ENCODE assay signal across 1 cellular context in genomic region chr12:56146492-56147460, GRCh38.
TF ChIP-seq lines count a peak whose summit lies in the region.

No MANE protein-coding gene starts in this region.

TF ChIP-seq in SK-N-SH, 30 proteins besides CTCF, POLR2A, EP300 and RAD21:
- TF ChIP-seq NFIC (IDR thresholded peaks at IDR 0.05; ENCODE audit: borderline replicate concordance) (no peak), CHD2 (IDR thresholded peaks at IDR 0.05; ENCODE audit: low read length, partially characterized antibody) (no peak), EZH2phosphoT487 (IDR thresholded peaks at IDR 0.05; ENCODE audit: borderline replicate concordance, low read depth) (no peak)
